Comparison of ENCODE assay signal across 8 cellular contexts in the genomic region with DNA sequence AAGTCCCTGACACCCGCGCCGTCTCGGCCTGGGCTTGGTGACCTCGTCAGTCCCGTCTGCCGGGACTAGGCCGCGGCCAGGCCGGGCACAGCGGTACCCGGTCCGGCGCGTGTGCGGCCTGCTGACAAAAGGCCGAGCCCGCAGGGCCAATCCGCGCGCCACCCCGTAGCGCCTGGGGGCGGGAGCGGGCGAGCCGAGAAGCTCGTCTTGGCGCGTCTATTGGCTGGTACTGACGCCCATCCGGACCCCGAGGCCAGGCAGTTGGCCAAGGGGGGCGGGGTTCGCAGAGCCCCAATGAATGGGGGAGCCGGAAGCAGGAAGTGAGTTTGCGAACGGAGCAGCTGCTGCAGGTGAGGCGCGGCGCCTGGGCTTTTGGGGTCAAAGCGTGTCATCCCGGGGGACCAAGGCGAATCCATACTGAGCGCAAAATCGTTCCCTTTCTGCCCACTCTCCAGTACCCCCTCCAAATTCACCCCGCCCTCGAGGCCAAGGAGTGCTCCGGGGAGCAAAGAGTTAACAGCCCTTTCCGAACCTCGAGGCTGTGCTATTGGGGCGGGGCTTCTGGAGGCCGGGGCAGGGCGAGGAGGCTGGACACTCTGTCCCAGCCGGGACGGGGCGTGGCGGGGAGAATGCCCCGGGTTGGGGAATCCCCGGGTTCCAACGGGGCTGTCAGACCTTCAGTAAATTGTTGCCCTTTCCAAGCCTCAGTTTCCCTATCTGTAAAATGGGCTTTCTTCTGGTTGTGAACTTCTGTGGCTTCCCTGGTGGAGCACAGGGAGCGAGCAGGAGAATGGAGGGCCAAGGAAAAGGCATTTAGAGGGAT. TPM values are rescaled to one million over a fixed set of nuclear protein-coding genes. Genes with fewer than 3 reads are reported as not detected.
DNase-seq lines count a peak whose midpoint lies in the region; ATAC-seq and TF ChIP-seq lines count a peak whose summit lies in the region.

A gene with protein sequence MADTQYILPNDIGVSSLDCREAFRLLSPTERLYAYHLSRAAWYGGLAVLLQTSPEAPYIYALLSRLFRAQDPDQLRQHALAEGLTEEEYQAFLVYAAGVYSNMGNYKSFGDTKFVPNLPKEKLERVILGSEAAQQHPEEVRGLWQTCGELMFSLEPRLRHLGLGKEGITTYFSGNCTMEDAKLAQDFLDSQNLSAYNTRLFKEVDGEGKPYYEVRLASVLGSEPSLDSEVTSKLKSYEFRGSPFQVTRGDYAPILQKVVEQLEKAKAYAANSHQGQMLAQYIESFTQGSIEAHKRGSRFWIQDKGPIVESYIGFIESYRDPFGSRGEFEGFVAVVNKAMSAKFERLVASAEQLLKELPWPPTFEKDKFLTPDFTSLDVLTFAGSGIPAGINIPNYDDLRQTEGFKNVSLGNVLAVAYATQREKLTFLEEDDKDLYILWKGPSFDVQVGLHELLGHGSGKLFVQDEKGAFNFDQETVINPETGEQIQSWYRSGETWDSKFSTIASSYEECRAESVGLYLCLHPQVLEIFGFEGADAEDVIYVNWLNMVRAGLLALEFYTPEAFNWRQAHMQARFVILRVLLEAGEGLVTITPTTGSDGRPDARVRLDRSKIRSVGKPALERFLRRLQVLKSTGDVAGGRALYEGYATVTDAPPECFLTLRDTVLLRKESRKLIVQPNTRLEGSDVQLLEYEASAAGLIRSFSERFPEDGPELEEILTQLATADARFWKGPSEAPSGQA (plus strand): TSS at position 319 of the 823 bp plus-strand sequence. CDS start 1,767 bp downstream, outside the sequence.

- peak; percentile 83 for ATAC-seq in HG02870 (IDR thresholded peaks at IDR 0.05; ENCODE audit: unreplicated experiment)

- H3K36me3 ChIP-seq in left ventricle myocardium inferior = peaks cover 8% of the 10 kb centered on the region
- H3K36me3 ChIP-seq in prostate gland = no peaks in the 10 kb centered on the region
- no peaks in the 10 kb centered on the region for H3K36me3 ChIP-seq in urinary bladder (ENCODE audit: insufficient read depth)

- peak within 1 kb of the TSS; percentile 92 for H3K27ac ChIP-seq in left ventricle myocardium inferior (replicated peaks)
- H3K27ac ChIP-seq in prostate gland = peak within 1 kb of the TSS; percentile 85 to 90
- peak within 1 kb of the TSS; percentile 70 for H3K27ac ChIP-seq in urinary bladder (ENCODE audit: low read depth)

- TF ChIP-seq CTCF in GM13976 (IDR thresholded peaks at IDR 0.05; ENCODE audit: borderline replicate concordance, control extremely low read depth, extremely low read depth, insufficient read depth, missing control alignments) (no peak), left ventricle myocardium inferior (IDR thresholded peaks at IDR 0.05; ENCODE audit: borderline replicate concordance) (no peak), prostate gland (IDR thresholded peaks at IDR 0.05) (peak in 2 of 4 experiments; percentile 15 to 31)

- WGBS in prostate gland = under 1% methylated on average over 57 of the region's 62 CpGs
- WGBS in urinary bladder = under 1% methylated on average over 62 of the region's 62 CpGs

- peak; percentile 100 for DNase-seq in GM13976 (ENCODE audit: low spot score)
- DNase-seq in NCI-H146 treated with DMSO at 0.1 percent for 48 hours (lab: John Stamatoyannopoulos, UW; ENCODE audit: unreplicated experiment) = peak; percentile 90
- peak; percentile 93 for DNase-seq in amniotic stem cell (lab: John Stamatoyannopoulos, UW)
- peak; percentile 98 for DNase-seq in left ventricle myocardium inferior
- DNase-seq in prostate gland (ENCODE audit: low spot score) = peak; percentile 97

- no peaks in the 10 kb centered on the region for H3K9me3 ChIP-seq in left ventricle myocardium inferior (replicated peaks)
- no peaks in the 10 kb centered on the region for H3K9me3 ChIP-seq in prostate gland

- in situ Hi-C loops in GM13976 (cut with MboI; ENCODE audit: low sequenced_read_pairs, unreplicated experiment) = no loop called here

- H3K4me3 ChIP-seq in left ventricle myocardium inferior (peak within 1 kb of the TSS; percentile 78), prostate gland (peak within 1 kb of the TSS; percentile 59 to 63), urinary bladder (ENCODE audit: low read depth, low read length) (peak within 1 kb of the TSS; percentile 54)

- TF ChIP-seq POLR2A in prostate gland (IDR thresholded peaks at IDR 0.05) = peak; percentile 91

- H3K27me3 ChIP-seq in left ventricle myocardium inferior (ENCODE audit: low read depth) (no peaks in the 10 kb centered on the region), prostate gland (replicated peaks; ENCODE audit: insufficient read depth) (no peaks in the 10 kb centered on the region)

- H3K4me1 ChIP-seq in left ventricle myocardium inferior (peaks cover 25% of the 10 kb centered on the region), prostate gland (replicated peaks) (no peaks in the 10 kb centered on the region), urinary bladder (ENCODE audit: insufficient read depth) (no peaks in the 10 kb centered on the region)

- intact Hi-C loops in T-helper 1 cell treated with Interleukin-12 subunit alpha and Interleukin-12 subunit beta and Interleukin-4 antibody, amounts not matched to agents 30 ng/mL and 1 ng/mL, for 36 hours (cut with micrococcal nuclease) = loop anchor here (1.0 to 2.0 kb wide), 11 partner anchors 14 to 621 kb away; a partner anchor contains a TSS
- intact Hi-C loops in left ventricle myocardium inferior (cut with micrococcal nuclease) = no loop called here
- intact Hi-C loops in prostate gland (cut with DNase I) = loop anchor here (2.0 kb wide), 1 partner anchor 14 kb away; a partner anchor contains a TSS

RNA-seq across cellular contexts. Expression of the gene that starts here (rescaled TPM):
- total RNA-seq in T-helper 1 cell treated with Interleukin-12 subunit alpha and Interleukin-12 subunit beta and Interleukin-4 antibody, amounts not matched to agents 30 ng/mL and 1 ng/mL, for 36 hours = 94.0 and 94.1 TPM in 2 replicates
- total RNA-seq in left ventricle myocardium inferior = 13.6 TPM
- total RNA-seq in prostate gland = 10 to 100 TPM; 37.0 to 53.6 TPM
- 16.9 TPM for total RNA-seq in urinary bladder
- 26.8 TPM for polyA plus RNA-seq in urinary bladder

Comparison
In these comparisons a context has a peak if more than half of its experiments do, and no peak if none do; other contexts are left out.
1. Peak in every context shown above with its lines: DNase-seq, ATAC-seq, H3K4me3 ChIP-seq and H3K27ac ChIP-seq.